13 cellular contexts compared by ENCODE assay signal in the genomic region with DNA sequence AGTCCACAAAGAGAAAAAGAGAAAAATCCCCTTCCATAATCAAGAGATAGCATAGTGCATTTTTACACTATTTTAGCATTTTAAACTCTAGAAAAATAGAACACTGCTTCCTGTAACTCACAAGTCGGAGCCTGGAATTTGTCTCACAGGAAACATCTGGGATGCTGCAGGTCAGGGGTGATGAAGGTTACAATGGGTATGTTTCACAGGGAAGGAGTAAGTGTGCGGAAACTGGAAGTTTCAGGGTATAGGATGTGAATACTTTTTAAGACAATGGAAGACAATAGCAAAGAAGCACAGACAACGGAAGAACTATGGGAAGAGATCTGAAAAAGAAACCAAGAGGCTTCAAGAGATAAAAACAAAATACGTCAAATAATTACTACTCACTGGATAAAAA.
"Had no signal": no experiment of that assay in that cellular context is flagged by ENCODE, and none has a peak within 500 bp of the region (broad histone marks: within the 10 kb centered on the region; RNA-seq: fewer than 3 reads in every experiment).

No MANE protein-coding gene starts in this region.

- H3K36me3 ChIP-seq: neural progenitor cell, right atrium auricular region, transverse colon had no signal

- H3K27ac ChIP-seq: neural progenitor cell, right atrium auricular region, transverse colon had no signal

- DNase-seq: activated CD8-positive, alpha-beta memory T cell treated with anti-CD3 and anti-CD28 coated beads, Interleukin-2, amount 10 ng/mL, durations not matched to agents 7 days and 5 days; activated effector memory CD4-positive, alpha-beta T cell treated with Interleukin-2 at 50 U/mL for 16 hours; activated T-cell treated with anti-CD3 and anti-CD28 coated beads, Interleukin-2, amount 50 U/mL, for 24 hours; amniotic stem cell; immature natural killer cell; left colon; posterior cingulate gyrus; stimulated activated CD4-positive, alpha-beta T cell treated with anti-CD3 and anti-CD28 coated beads, Interleukin-2, amount 100 ng/mL, for 24 hours; stimulated activated naive B cell treated with anti-CD40 and anti-IgM and Interleukin-4, amounts not matched to agents 10 μg/mL and 1 μg/mL and 100 μg/mL, for 72 hours; transverse colon had no signal

- H3K27me3 ChIP-seq: neural progenitor cell, right atrium auricular region, transverse colon had no signal

- ATAC-seq: activated CD4-positive, CD25-positive, alpha-beta regulatory T cell treated with anti-CD3 and anti-CD28 coated beads, Interleukin-2, amount 50 U/mL, for 24 hours; activated CD8-positive, alpha-beta memory T cell treated with anti-CD3 and anti-CD28 coated beads, Interleukin-2, amount 10 ng/mL, durations not matched to agents 7 days and 5 days; left colon; stimulated activated naive B cell treated with anti-CD40 and anti-IgM and Interleukin-4, amounts not matched to agents 10 μg/mL and 1 μg/mL and 100 μg/mL, for 72 hours had no signal

- H3K9me3 ChIP-seq: right atrium auricular region, transverse colon had no signal

- H3K4me3 ChIP-seq: neural progenitor cell, right atrium auricular region, transverse colon had no signal

- H2AFZ ChIP-seq: neural progenitor cell had no signal

- H3K4me2 ChIP-seq: neural progenitor cell had no signal

- H3K4me1 ChIP-seq: right atrium auricular region, transverse colon had no signal
